Comparison of ENCODE assay signal across 1 cellular context in genomic region chr19:39406656-39407393, GRCh38.
TF ChIP-seq lines count a peak whose summit lies in the region.

ZFP36 (plus strand) TSS chr19:39406847; CDS start chr19:39406905, 58 bp downstream.

TF ChIP-seq in HepG2, 621 proteins besides CTCF, POLR2A, EP300 and RAD21 (continued from another document):
- 0 out of 2 replicates have a peak, but pooled peaks have one; percentile 57 for TF ChIP-seq CSRNP1 (CRISPR knock-in tag; IDR thresholded peaks at IDR 0.05)
- no peak for TF ChIP-seq CCAR2 (optimal IDR thresholded peaks at IDR 0.05; ENCODE audit: low read depth, low read length)
- TF ChIP-seq, protein P1, sequence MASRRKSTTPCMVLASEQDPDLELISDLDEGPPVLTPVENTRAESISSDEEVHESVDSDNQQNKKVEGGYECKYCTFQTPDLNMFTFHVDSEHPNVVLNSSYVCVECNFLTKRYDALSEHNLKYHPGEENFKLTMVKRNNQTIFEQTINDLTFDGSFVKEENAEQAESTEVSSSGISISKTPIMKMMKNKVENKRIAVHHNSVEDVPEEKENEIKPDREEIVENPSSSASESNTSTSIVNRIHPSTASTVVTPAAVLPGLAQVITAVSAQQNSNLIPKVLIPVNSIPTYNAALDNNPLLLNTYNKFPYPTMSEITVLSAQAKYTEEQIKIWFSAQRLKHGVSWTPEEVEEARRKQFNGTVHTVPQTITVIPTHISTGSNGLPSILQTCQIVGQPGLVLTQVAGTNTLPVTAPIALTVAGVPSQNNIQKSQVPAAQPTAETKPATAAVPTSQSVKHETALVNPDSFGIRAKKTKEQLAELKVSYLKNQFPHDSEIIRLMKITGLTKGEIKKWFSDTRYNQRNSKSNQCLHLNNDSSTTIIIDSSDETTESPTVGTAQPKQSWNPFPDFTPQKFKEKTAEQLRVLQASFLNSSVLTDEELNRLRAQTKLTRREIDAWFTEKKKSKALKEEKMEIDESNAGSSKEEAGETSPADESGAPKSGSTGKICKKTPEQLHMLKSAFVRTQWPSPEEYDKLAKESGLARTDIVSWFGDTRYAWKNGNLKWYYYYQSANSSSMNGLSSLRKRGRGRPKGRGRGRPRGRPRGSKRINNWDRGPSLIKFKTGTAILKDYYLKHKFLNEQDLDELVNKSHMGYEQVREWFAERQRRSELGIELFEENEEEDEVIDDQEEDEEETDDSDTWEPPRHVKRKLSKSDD (CRISPR knock-in tag; IDR thresholded peaks at IDR 0.05; ENCODE audit: low read depth), result no peak
- 0 out of 2 replicates have a peak, but pooled peaks have one; percentile 51 for TF ChIP-seq ZNF577 (CRISPR knock-in tag; IDR thresholded peaks at IDR 0.05; ENCODE audit: borderline replicate concordance, low read depth)
- TF ChIP-seq ZBTB21 (CRISPR knock-in tag; IDR thresholded peaks at IDR 0.05), result no peak
- TF ChIP-seq CEBPG (CRISPR knock-in tag; IDR thresholded peaks at IDR 0.05), result no peak
